In the genomic region with DNA sequence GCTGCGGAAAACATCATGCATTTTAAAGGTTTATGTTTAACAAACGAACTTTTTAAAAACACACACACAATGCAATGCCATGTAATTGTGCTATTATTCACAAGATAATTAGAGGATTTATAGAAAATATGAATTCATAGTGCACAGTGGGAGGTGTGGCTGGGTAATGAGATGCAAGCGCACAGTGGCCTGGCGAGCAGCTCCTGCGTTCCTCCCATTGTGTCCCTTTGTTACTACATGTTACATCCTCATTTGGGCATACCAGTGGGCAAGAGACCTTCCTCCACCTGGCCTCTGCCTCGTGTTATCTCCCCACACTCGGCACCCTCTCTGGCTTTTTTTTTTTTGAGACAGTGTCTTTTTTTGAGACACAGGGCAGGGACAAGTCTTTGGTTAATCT, we compare ENCODE assay signal across 1 cellular context.
TF ChIP-seq lines count a peak whose summit lies in the region.

No MANE protein-coding gene starts in this region.

TF ChIP-seq in H1, 55 proteins besides CTCF, POLR2A, EP300 and RAD21:
- TF ChIP-seq, protein P1, sequence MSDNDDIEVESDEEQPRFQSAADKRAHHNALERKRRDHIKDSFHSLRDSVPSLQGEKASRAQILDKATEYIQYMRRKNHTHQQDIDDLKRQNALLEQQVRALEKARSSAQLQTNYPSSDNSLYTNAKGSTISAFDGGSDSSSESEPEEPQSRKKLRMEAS (IDR thresholded peaks at IDR 0.05), result peak; percentile 49; the same call in 1 of the 2 replicates
- peak; percentile 44; the same call in 1 of the 2 replicates for TF ChIP-seq TEAD4 (IDR thresholded peaks at IDR 0.05; ENCODE audit: low read depth, low read length)
- TF ChIP-seq SIN3A (conservative IDR thresholded peaks at IDR 0.05 in 1 of 2, IDR thresholded peaks at IDR 0.05 in 1 of 2; ENCODE audit: low read depth in 1 of 2, low read length in 2 of 2), result no peak
- TF ChIP-seq SRF (IDR thresholded peaks at IDR 0.05; ENCODE audit: low read depth, low read length), result peak; percentile 78
